ENCODE assay signal across 1 cellular context in the genomic region with DNA sequence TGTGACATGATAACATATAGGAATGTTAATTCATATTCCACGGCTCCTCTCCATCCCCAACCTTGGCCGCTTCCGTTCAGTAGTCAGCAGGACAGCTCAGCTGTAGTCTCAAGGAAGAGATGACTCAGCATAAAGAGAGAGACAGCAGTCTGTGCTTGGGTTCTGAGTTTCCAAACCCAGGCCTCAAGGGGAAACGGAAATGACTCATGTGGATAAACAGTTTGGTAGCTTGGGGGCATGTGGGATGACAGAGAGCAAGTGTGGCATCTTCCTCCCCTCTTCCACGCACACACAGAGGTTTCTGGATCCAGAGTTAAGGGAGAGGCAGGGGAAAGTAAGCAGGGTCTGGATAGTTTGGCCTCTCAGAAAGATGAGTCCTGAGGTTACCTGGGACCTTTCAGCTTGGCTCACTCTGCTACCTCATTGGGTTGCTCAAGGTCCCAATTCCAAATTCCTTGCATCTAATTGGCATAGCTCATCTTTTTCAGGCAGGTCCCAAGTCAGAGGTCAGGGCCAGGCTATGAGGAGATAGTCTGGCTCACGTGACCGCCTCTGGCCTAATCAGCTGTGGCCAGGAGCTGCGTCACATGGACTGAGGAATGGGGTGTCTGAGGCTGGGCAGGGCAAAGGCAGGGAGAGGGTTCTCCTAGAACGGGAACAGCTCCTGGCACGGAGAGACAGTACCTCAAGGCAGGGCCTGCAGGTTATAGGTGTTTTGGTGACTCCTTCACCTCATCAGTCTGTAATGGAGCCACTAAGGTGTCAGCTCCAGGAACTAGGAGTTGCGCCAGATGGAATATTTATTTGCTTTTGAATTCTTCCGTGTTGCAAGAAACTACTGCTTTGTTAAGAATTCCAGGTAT.
TF ChIP-seq lines count a peak whose summit lies in the region.

No MANE protein-coding gene starts in this region.

TF ChIP-seq in HEK293, 187 proteins besides CTCF, POLR2A, EP300 and RAD21 (continued from another document):
- TF ChIP-seq PATZ1 (tag by site-specific recombination; IDR thresholded peaks at IDR 0.05) (peak; percentile 70), ZNF677 (tag by site-specific recombination; IDR thresholded peaks at IDR 0.05) (no peak), SALL2 (tag by site-specific recombination; IDR thresholded peaks at IDR 0.05; ENCODE audit: borderline replicate concordance) (no peak), ZNF416 (tag by site-specific recombination; IDR thresholded peaks at IDR 0.05) (no peak), ZBTB44 (tag by site-specific recombination; IDR thresholded peaks at IDR 0.05) (no peak), ZIC2 (tag by site-specific recombination; IDR thresholded peaks at IDR 0.05) (peak; percentile 46; the same call in 1 of the 2 replicates), ZNF449 (tag by site-specific recombination; IDR thresholded peaks at IDR 0.05) (no peak), KLF17 (tag by site-specific recombination; IDR thresholded peaks at IDR 0.05) (peak; percentile 77; the same call in 1 of the 2 replicates), ZBTB17 (tag by site-specific recombination; IDR thresholded peaks at IDR 0.05) (peak; percentile 76)
